In genomic region chrX:73398185-73398914, GRCh38 we compare ENCODE assay signal across 2 cellular contexts.
TF ChIP-seq lines count a peak whose summit lies in the region.

No MANE protein-coding gene starts in this region.

TF ChIP-seq in liver, 16 proteins besides CTCF, POLR2A, EP300 and RAD21:
- TF ChIP-seq ZBTB33 (IDR thresholded peaks at IDR 0.05) (no peak), RXRA (IDR thresholded peaks at IDR 0.05) (peak; percentile 52 to 82), REST (IDR thresholded peaks at IDR 0.05) (peak; percentile 23), HNF4G (IDR thresholded peaks at IDR 0.05) (peak; percentile 70), MAX (IDR thresholded peaks at IDR 0.05) (peak; percentile 47), YY1 (IDR thresholded peaks at IDR 0.05) (peak; percentile 77), TAF1 (conservative IDR thresholded peaks at IDR 0.05) (no peak), FOXA2 (IDR thresholded peaks at IDR 0.05) (no peak), EGR1 (IDR thresholded peaks at IDR 0.05; ENCODE audit: low read depth in 2 of 2) (no peak), HNF4A (conservative IDR thresholded peaks at IDR 0.05) (peak; percentile 92 to 95), JUND (IDR thresholded peaks at IDR 0.05) (peak in 1 of 2 donors; percentile 53), FOXA1 (IDR thresholded peaks at IDR 0.05) (no peak), SP1 (IDR thresholded peaks at IDR 0.05) (peak; percentile 44)

TF ChIP-seq in HepG2, 621 proteins besides CTCF, POLR2A, EP300 and RAD21 (continued from another document):
- TF ChIP-seq PRDM15 (CRISPR knock-in tag; IDR thresholded peaks at IDR 0.05): no peak
- TF ChIP-seq FOXP1 (IDR thresholded peaks at IDR 0.05): no peak
- no peak for TF ChIP-seq FOXP1 (CRISPR knock-in tag; IDR thresholded peaks at IDR 0.05)
- no peak for TF ChIP-seq ZNF317 (CRISPR knock-in tag; IDR thresholded peaks at IDR 0.05)
- TF ChIP-seq ZSCAN22 (CRISPR knock-in tag; IDR thresholded peaks at IDR 0.05): no peak
- no peak for TF ChIP-seq ZNF207 (IDR thresholded peaks at IDR 0.05; ENCODE audit: borderline replicate concordance)
- TF ChIP-seq ZSCAN5A (CRISPR knock-in tag; IDR thresholded peaks at IDR 0.05; ENCODE audit: borderline replicate concordance): no peak
- TF ChIP-seq MTF1 (CRISPR knock-in tag; IDR thresholded peaks at IDR 0.05): no peak
- no peak for TF ChIP-seq SKIL (CRISPR knock-in tag; IDR thresholded peaks at IDR 0.05; ENCODE audit: borderline replicate concordance)
- TF ChIP-seq E2F5 (CRISPR knock-in tag; conservative IDR thresholded peaks at IDR 0.05): no peak
- no peak for TF ChIP-seq KLF12 (CRISPR knock-in tag; IDR thresholded peaks at IDR 0.05; ENCODE audit: borderline replicate concordance)
- TF ChIP-seq AHDC1 (CRISPR knock-in tag; IDR thresholded peaks at IDR 0.05; ENCODE audit: borderline replicate concordance): no peak
- TF ChIP-seq LBX2 (CRISPR knock-in tag; IDR thresholded peaks at IDR 0.05; ENCODE audit: borderline replicate concordance): no peak
